ENCODE assay signal across 27 cellular contexts in the genomic region with DNA sequence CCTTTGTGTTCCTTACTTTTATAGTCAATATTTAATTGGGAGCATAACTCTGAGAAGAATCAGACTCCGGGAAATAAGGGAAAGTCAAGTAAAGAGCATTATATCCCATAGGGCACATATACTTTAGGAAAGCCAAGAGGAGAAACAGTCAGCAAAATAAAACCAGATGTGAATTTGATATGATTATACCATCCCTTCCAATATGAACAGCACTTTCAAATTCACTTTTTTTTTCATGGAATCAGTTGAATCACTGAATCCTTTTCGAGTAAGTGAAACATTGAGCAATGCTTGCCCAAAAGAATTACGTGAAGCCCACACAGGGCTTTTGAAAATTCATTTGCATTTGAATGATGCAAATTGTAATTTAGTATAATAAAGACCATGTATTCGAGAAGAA.
"Had no signal": no experiment of that assay in that cellular context is flagged by ENCODE, and none has a peak within 500 bp of the region (broad histone marks: within the 10 kb centered on the region; RNA-seq: fewer than 3 reads in every experiment).

No MANE protein-coding gene starts in this region.

- H3K36me3 ChIP-seq: heart left ventricle, neural progenitor cell, stomach, tibial nerve had no signal

- H3K4me3 ChIP-seq: heart left ventricle, neural progenitor cell, psoas muscle, smooth muscle cell, stomach, tibial nerve had no signal

- H3K27me3 ChIP-seq: heart left ventricle, neural progenitor cell, stomach, tibial nerve had no signal

- H3K9me3 ChIP-seq: heart left ventricle, psoas muscle, stomach, tibial nerve had no signal

- H3K27ac ChIP-seq: foreskin keratinocyte, neural progenitor cell, parathyroid adenoma, psoas muscle, stomach, tibial nerve had no signal

- H3K79me2 ChIP-seq: parathyroid adenoma had no signal

- H3K4me2 ChIP-seq: neural progenitor cell, smooth muscle cell had no signal

- H3K4me1 ChIP-seq: foreskin keratinocyte, neural progenitor cell, parathyroid adenoma, psoas muscle had no signal

- H2AFZ ChIP-seq: neural progenitor cell, parathyroid adenoma had no signal

- H3K9ac ChIP-seq: neural progenitor cell, parathyroid adenoma had no signal

- ATAC-seq: esophagus mucosa; foreskin keratinocyte; heart left ventricle; naive thymus-derived CD8-positive, alpha-beta T cell; psoas muscle; stimulated activated naive B cell treated with anti-CD40 and anti-IgM and Interleukin-4, amounts not matched to agents 10 μg/mL and 1 μg/mL and 100 μg/mL, for 72 hours; T-helper 17 cell had no signal

- DNase-seq: activated CD4-positive, alpha-beta memory T cell treated with anti-CD3 and anti-CD28 coated beads for 36 hours; activated CD4-positive, alpha-beta T cell treated with anti-CD3 and anti-CD28 coated beads, Interleukin-2, amount 10 ng/mL, durations not matched to agents 24 days and 14 days; activated CD4-positive, CD25-positive, alpha-beta regulatory T cell treated with anti-CD3 and anti-CD28 coated beads, Interleukin-2, amount 50 U/mL, for 72 hours; activated CD8-positive, alpha-beta memory T cell treated with anti-CD3 and anti-CD28 coated beads, Interleukin-2, amount 50 U/mL, for 4 hours; activated effector memory CD4-positive, alpha-beta T cell treated with anti-CD3 and anti-CD28 coated beads, Interleukin-2, amount 50 U/mL, for 16 hours; activated naive CD4-positive, alpha-beta T cell treated with anti-CD3 and anti-CD28 coated beads for 36 hours; activated naive CD8-positive, alpha-beta T cell treated with anti-CD3 and anti-CD28 coated beads, Interleukin-2, amount 10 ng/mL, durations not matched to agents 7 days and 5 days; activated T-cell treated with anti-CD3 and anti-CD28 coated beads, Interleukin-2, amount 50 U/mL, for 1 hour; amniotic stem cell; caudate nucleus; cortex of kidney; foreskin keratinocyte; heart left ventricle; midbrain; naive thymus-derived CD8-positive, alpha-beta T cell; occipital lobe; psoas muscle; stimulated activated CD4-positive, alpha-beta T cell treated with anti-CD3 and anti-CD28 coated beads, Interleukin-1b, Interleukin-23, amount 100 ng/mL, for 48 hours; stimulated activated naive B cell treated with anti-CD40 and anti-IgM and Interleukin-4, amounts not matched to agents 10 μg/mL and 1 μg/mL and 100 μg/mL, for 72 hours; stomach; T-helper 17 cell; T1000 had no signal
